Comparison of ENCODE assay signal across 29 cellular contexts in the genomic region with DNA sequence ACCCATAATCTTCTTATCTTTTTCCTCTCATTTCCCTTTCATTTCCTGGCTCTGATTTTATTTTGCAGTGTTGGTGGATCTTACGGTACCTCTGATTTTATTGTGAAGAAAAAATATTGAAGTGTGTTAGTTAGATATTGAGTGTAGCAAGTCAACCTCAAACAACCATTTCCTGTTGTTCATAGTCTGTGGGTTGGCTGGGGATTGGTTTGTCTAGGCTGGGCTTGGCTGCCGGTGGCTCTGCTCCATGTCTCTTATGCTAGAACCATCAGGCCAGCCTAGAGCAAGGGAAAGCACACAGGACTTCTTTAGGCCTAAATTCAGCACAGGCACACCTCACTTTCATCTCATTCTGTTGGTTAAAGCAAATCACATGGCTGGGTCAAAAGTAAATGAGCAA.
DNase-seq lines count a peak whose midpoint lies in the region; ATAC-seq and TF ChIP-seq lines count a peak whose summit lies in the region.
"Had no signal": no experiment of that assay in that cellular context is flagged by ENCODE, and none has a peak within 500 bp of the region (broad histone marks: within the 10 kb centered on the region; RNA-seq: fewer than 3 reads in every experiment).

No MANE protein-coding gene starts in this region.

- H3K79me1 ChIP-seq in trophoblast cell (ENCODE audit: low read length), result peaks cover 4% of the 10 kb centered on the region

- H3K9ac ChIP-seq in trophoblast cell (ENCODE audit: low read length), result no peak overlapping the region

- H3K27me3 Mint-ChIP-seq in endothelial cell (ENCODE audit: unreplicated experiment), result no peaks in the 10 kb centered on the region
- H3K27me3 Mint-ChIP-seq: activated CD4-positive, alpha-beta memory T cell treated with anti-CD3 and anti-CD28 coated beads, Interleukin-2, amount 10 ng/mL, durations not matched to agents 7 days and 5 days had no signal

- no peak overlapping the region for H4K12ac ChIP-seq in trophoblast cell (ENCODE audit: low read depth, low read length)

- H3K36me3 Mint-ChIP-seq in endothelial cell (ENCODE audit: low read depth, unreplicated experiment), result no peaks in the 10 kb centered on the region
- H3K36me3 Mint-ChIP-seq: CD14-positive monocyte, natural killer cell had no signal

- peak overlapping the region; percentile 27 for H2BK12ac ChIP-seq in trophoblast cell (ENCODE audit: low read length)

- H3K4me3 Mint-ChIP-seq in endothelial cell (ENCODE audit: unreplicated experiment), result no peak overlapping the region
- H3K4me3 Mint-ChIP-seq: activated CD4-positive, alpha-beta memory T cell treated with anti-CD3 and anti-CD28 coated beads, Interleukin-2, amount 10 ng/mL, durations not matched to agents 7 days and 5 days; activated naive CD4-positive, alpha-beta T cell treated with anti-CD3 and anti-CD28 coated beads for 36 hours; CD14-positive monocyte; GM23338; natural killer cell had no signal

- DNase-seq in DMS53 (lab: John Stamatoyannopoulos, UW) (peak; percentile 12), DMS53 treated with DMSO at 0.1 percent for 48 hours (lab: John Stamatoyannopoulos, UW; ENCODE audit: unreplicated experiment) (no peak), trophoblast cell (no peak), endothelial cell (ENCODE audit: low spot score) (no peak), NK-92 (lab: John Stamatoyannopoulos, UW; ENCODE audit: unreplicated experiment) (no peak)
- DNase-seq: activated CD4-positive, alpha-beta memory T cell treated with anti-CD3 and anti-CD28 coated beads, Interleukin-2, amount 10 ng/mL, durations not matched to agents 7 days and 5 days; activated naive CD4-positive, alpha-beta T cell treated with anti-CD3 and anti-CD28 coated beads for 36 hours; brain microvascular endothelial cell; Caco-2; DMS79 treated with DMSO at 0.1 percent for 48 hours; foreskin melanocyte; IMR-90; kidney glomerular epithelial cell; lower lobe of right lung; MV-4-11; natural killer cell; NCI-H1436; NCI-H2081; NCI-H2227 treated with DMSO at 0.1 percent for 48 hours; SIG-M5; stimulated activated naive CD4-positive, alpha-beta T cell; upper lobe of right lung had no signal

- H3K4me3 ChIP-seq in trophoblast cell (ENCODE audit: low read depth, low read length), result no peak overlapping the region
- H3K4me3 ChIP-seq: GM23338, lower lobe of right lung, smooth muscle cell, upper lobe of right lung had no signal

- peaks cover 2% of the 10 kb centered on the region for H3K79me2 ChIP-seq in trophoblast cell (ENCODE audit: control insufficient read depth, insufficient read depth, low read length, poor library complexity)

- TF ChIP-seq CTCF in endothelial cell (IDR thresholded peaks at IDR 0.05; ENCODE audit: unreplicated experiment), result no peak

- ATAC-seq in HG02938 (IDR thresholded peaks at IDR 0.05; ENCODE audit: unreplicated experiment) (peak; percentile 54), HG03571 (IDR thresholded peaks at IDR 0.05; ENCODE audit: unreplicated experiment) (peak; percentile 65), HG02571 (IDR thresholded peaks at IDR 0.05; ENCODE audit: unreplicated experiment) (no peak)
- ATAC-seq: GM23338, lower lobe of right lung, natural killer cell, upper lobe of right lung had no signal

- no peak overlapping the region for H3K27ac ChIP-seq in trophoblast cell (ENCODE audit: low read depth, low read length)
- H3K27ac ChIP-seq: 22Rv1, brain microvascular endothelial cell, lower lobe of right lung, upper lobe of right lung had no signal

- H3K4me1 ChIP-seq in trophoblast cell (ENCODE audit: control insufficient read depth in 1 of 2, insufficient read depth in 2 of 2, low read length in 2 of 2), result no peaks in the 10 kb centered on the region
- H3K4me1 ChIP-seq: Caco-2, lower lobe of right lung, upper lobe of right lung had no signal

- no peak overlapping the region for H2BK120ac ChIP-seq in trophoblast cell (ENCODE audit: insufficient read depth, low read length, poor library complexity)

- no peak overlapping the region for H3K18ac ChIP-seq in trophoblast cell (ENCODE audit: low read length)

- peak overlapping the region; percentile 32 for H2AFZ ChIP-seq in trophoblast cell (ENCODE audit: insufficient read depth, low read length, poor library complexity)
- H2AFZ ChIP-seq: GM23338 had no signal

- H2AK5ac ChIP-seq in trophoblast cell (ENCODE audit: low read length), result no peak overlapping the region

- H3K9me3 Mint-ChIP-seq in endothelial cell (ENCODE audit: unreplicated experiment), result no peaks in the 10 kb centered on the region
- H3K9me3 Mint-ChIP-seq: activated CD4-positive, alpha-beta memory T cell treated with anti-CD3 and anti-CD28 coated beads, Interleukin-2, amount 10 ng/mL, durations not matched to agents 7 days and 5 days; activated naive CD4-positive, alpha-beta T cell treated with anti-CD3 and anti-CD28 coated beads for 36 hours; GM23338 had no signal

- H3K36me3 ChIP-seq in trophoblast cell (ENCODE audit: control insufficient read depth in 1 of 2, insufficient read depth in 2 of 2, low read length in 2 of 2), result no peaks in the 10 kb centered on the region
- H3K36me3 ChIP-seq: brain microvascular endothelial cell, lower lobe of right lung, upper lobe of right lung had no signal

- no peak overlapping the region for H4K8ac ChIP-seq in trophoblast cell (ENCODE audit: low read depth, low read length)

- H3K4ac ChIP-seq in trophoblast cell (ENCODE audit: low read depth, low read length), result no peak overlapping the region

- 100% methylated on average over 1 of the region's 2 CpGs for WGBS in trophoblast cell (ENCODE audit: extremely low coverage, insufficient coverage, insufficient read length)

- no peak overlapping the region for H3K27ac Mint-ChIP-seq in endothelial cell (ENCODE audit: unreplicated experiment)
- H3K27ac Mint-ChIP-seq: activated CD4-positive, alpha-beta memory T cell treated with anti-CD3 and anti-CD28 coated beads, Interleukin-2, amount 10 ng/mL, durations not matched to agents 7 days and 5 days; activated naive CD4-positive, alpha-beta T cell treated with anti-CD3 and anti-CD28 coated beads for 36 hours; CD14-positive monocyte; GM23338; natural killer cell had no signal

- no peaks in the 10 kb centered on the region for H3K27me3 ChIP-seq in trophoblast cell (ENCODE audit: insufficient read depth, low read length)
- H3K27me3 ChIP-seq: brain microvascular endothelial cell had no signal

- no peak overlapping the region for H4K91ac ChIP-seq in trophoblast cell (ENCODE audit: low read depth, low read length)

- no peaks in the 10 kb centered on the region for H3K9me3 ChIP-seq in trophoblast cell (ENCODE audit: insufficient read depth, low read depth, low read length)
- H3K9me3 ChIP-seq: Caco-2, lower lobe of right lung, upper lobe of right lung had no signal

- no peak overlapping the region for H3K23ac ChIP-seq in trophoblast cell (ENCODE audit: low read length)

- H2BK5ac ChIP-seq in trophoblast cell (ENCODE audit: low read depth, low read length, poor library complexity), result no peak overlapping the region

- peaks cover 5% of the 10 kb centered on the region for H3K4me1 Mint-ChIP-seq in endothelial cell (ENCODE audit: unreplicated experiment)
- H3K4me1 Mint-ChIP-seq: activated CD4-positive, alpha-beta memory T cell treated with anti-CD3 and anti-CD28 coated beads, Interleukin-2, amount 10 ng/mL, durations not matched to agents 7 days and 5 days; CD14-positive monocyte; GM23338; natural killer cell had no signal

- H3K4me2 ChIP-seq in trophoblast cell (ENCODE audit: low read length), result no peak overlapping the region
- H3K4me2 ChIP-seq: GM23338, smooth muscle cell had no signal

- no peak overlapping the region for H3K14ac ChIP-seq in trophoblast cell (ENCODE audit: low read length)
